ENCODE assay signal across 8 cellular contexts in the genomic region with DNA sequence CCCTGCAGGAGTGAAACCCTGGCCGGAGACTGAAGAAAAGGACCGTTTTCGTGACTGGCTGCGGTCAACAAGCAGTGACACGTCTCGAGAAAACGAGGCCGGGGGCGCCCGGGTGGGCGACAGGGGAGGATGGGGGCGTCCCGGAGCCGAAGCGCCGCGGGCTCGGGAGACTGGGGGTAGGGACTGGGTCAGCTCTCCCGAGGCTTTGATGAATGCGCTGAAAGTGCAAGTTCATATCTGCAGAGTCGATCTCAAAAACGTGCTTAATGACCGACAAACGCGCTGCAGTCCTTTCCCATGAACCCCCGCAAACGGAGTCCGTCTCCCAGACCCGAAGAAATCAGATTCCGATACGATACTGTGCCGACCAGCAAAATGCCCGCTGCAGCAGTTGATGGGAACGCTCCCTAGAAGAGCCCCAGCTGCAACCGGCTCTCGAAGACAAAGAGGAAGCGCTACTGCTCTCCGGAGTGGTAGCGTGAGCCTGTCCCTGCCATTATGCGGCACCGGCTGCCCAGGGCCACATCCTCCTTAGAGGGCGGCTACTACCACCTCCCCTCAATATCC. TPM values are rescaled to one million over a fixed set of nuclear protein-coding genes. Genes with fewer than 3 reads are reported as not detected.
DNase-seq lines count a peak whose midpoint lies in the region; ATAC-seq and TF ChIP-seq lines count a peak whose summit lies in the region.

No MANE protein-coding gene starts in this region.

- intact Hi-C loops in OCI-LY7 (cut with micrococcal nuclease; ENCODE audit: unreplicated experiment) = loop anchor here (1.0 to 5.0 kb wide), 2 partner anchors 84 to 503 kb away; partner anchors contain the start of gene HMGB3
- intact Hi-C loops in activated T-helper 2 cell treated with anti-CD3 and anti-CD28 coated beads, Interferon-gamma antibody, Interleukin-2, Interleukin-4, amounts not matched to agents 10 μg/mL and 5 μg/mL and 100 μg/mL, durations not matched to agents 14 hours and 24 hours and 36 hours (cut with micrococcal nuclease) = loop anchor here (1.0 to 10.0 kb wide), 4 partner anchors 84 to 964 kb away; partner anchors contain the start of genes EOLA2, HMGB3 and VMA21

- H3K9me3 Mint-ChIP-seq in activated T-helper 2 cell treated with anti-CD3 and anti-CD28 coated beads, Interferon-gamma antibody, Interleukin-2, Interleukin-4, amounts not matched to agents 10 μg/mL and 5 μg/mL and 100 μg/mL, durations not matched to agents 14 hours and 24 hours and 36 hours = no peaks in the 10 kb centered on the region
- peaks cover 4% of the 10 kb centered on the region for H3K9me3 Mint-ChIP-seq in neural crest cell

- peak overlapping the region; percentile 97 for H3K4me2 ChIP-seq in OCI-LY7 (ENCODE audit: low read length)

- WGBS in urinary bladder = under 1% methylated on average over 42 of the region's 42 CpGs

- H3K36me3 ChIP-seq in OCI-LY7 (ENCODE audit: insufficient read depth, low read length) = no peaks in the 10 kb centered on the region
- no peaks in the 10 kb centered on the region for H3K36me3 ChIP-seq in urinary bladder (ENCODE audit: insufficient read depth)

- H3K4me1 ChIP-seq in OCI-LY7 (ENCODE audit: insufficient read depth, low read length, poor library complexity, severe bottlenecking) (peaks cover 11% of the 10 kb centered on the region), urinary bladder (ENCODE audit: insufficient read depth) (no peaks in the 10 kb centered on the region)

- peak overlapping the region; percentile 94 for H2AFZ ChIP-seq in OCI-LY7 (ENCODE audit: low read length)

- no TSS peak for BruUV-seq in OCI-LY7 (replicated peaks; lab: Mats Ljungman, UMichigan)

- peak overlapping the region; percentile 42 for H3K27ac Mint-ChIP-seq in activated T-helper 2 cell treated with anti-CD3 and anti-CD28 coated beads, Interferon-gamma antibody, Interleukin-2, Interleukin-4, amounts not matched to agents 10 μg/mL and 5 μg/mL and 100 μg/mL, durations not matched to agents 14 hours and 24 hours and 36 hours
- peak overlapping the region; percentile 96 for H3K27ac Mint-ChIP-seq in neural crest cell (ENCODE audit: unreplicated experiment)

- H3K4me3 Mint-ChIP-seq in activated T-helper 2 cell treated with anti-CD3 and anti-CD28 coated beads, Interferon-gamma antibody, Interleukin-2, Interleukin-4, amounts not matched to agents 10 μg/mL and 5 μg/mL and 100 μg/mL, durations not matched to agents 14 hours and 24 hours and 36 hours (ENCODE audit: low read depth) = peak overlapping the region; percentile 84
- peak overlapping the region; percentile 96 for H3K4me3 Mint-ChIP-seq in neural crest cell

- H3K9me2 ChIP-seq in OCI-LY7 (ENCODE audit: insufficient read depth, low read length) = no peaks in the 10 kb centered on the region

- TF ChIP-seq CTCF in OCI-LY7 (conservative IDR thresholded peaks at IDR 0.05; ENCODE audit: low read length) (no peak), foreskin fibroblast (IDR thresholded peaks at IDR 0.05; ENCODE audit: low read depth, low read length) (no peak), neural crest cell (conservative IDR thresholded peaks at IDR 0.05) (no peak)

- H3K27me3 Mint-ChIP-seq in activated T-helper 2 cell treated with anti-CD3 and anti-CD28 coated beads, Interferon-gamma antibody, Interleukin-2, Interleukin-4, amounts not matched to agents 10 μg/mL and 5 μg/mL and 100 μg/mL, durations not matched to agents 14 hours and 24 hours and 36 hours (ENCODE audit: low read depth) = peaks cover 21% of the 10 kb centered on the region
- peaks cover 6% of the 10 kb centered on the region for H3K27me3 Mint-ChIP-seq in neural crest cell (ENCODE audit: low read depth)

- POLR2A ChIA-PET in OCI-LY7 (lab: Charles Lee) = no interaction called here

- H3K27ac ChIP-seq in OCI-LY7 (ENCODE audit: low read depth, low read length, poor library complexity, severe bottlenecking) (peak overlapping the region; percentile 11), urinary bladder (ENCODE audit: low read depth) (peak overlapping the region; percentile 38)

- CTCF ChIA-PET in OCI-LY7 (lab: Charles Lee; ENCODE audit: unreplicated experiment) = no interaction called here

- no peaks in the 10 kb centered on the region for H3K9me3 ChIP-seq in OCI-LY7 (ENCODE audit: low read length)

- H3K4me3 ChIP-seq in OCI-LY7 (ENCODE audit: low read depth, low read length, poor library complexity, severe bottlenecking) (peak overlapping the region; percentile 88), foreskin fibroblast (ENCODE audit: low read depth in 1 of 2, low read length in 2 of 2) (peak overlapping the region; percentile 66 to 69), urinary bladder (ENCODE audit: low read depth, low read length) (peak overlapping the region; percentile 80)

- ATAC-seq in GM19035 (IDR thresholded peaks at IDR 0.05; ENCODE audit: unreplicated experiment) = peak; percentile 36
- ATAC-seq in HG03354 (IDR thresholded peaks at IDR 0.05; ENCODE audit: poor library complexity, severe bottlenecking, unreplicated experiment) = peak; percentile 31

- H3K79me2 ChIP-seq in OCI-LY7 (ENCODE audit: insufficient read depth, low read depth, low read length) = no peaks in the 10 kb centered on the region

- H3K36me3 Mint-ChIP-seq in activated T-helper 2 cell treated with anti-CD3 and anti-CD28 coated beads, Interferon-gamma antibody, Interleukin-2, Interleukin-4, amounts not matched to agents 10 μg/mL and 5 μg/mL and 100 μg/mL, durations not matched to agents 14 hours and 24 hours and 36 hours (ENCODE audit: low read depth) = no peaks in the 10 kb centered on the region
- no peaks in the 10 kb centered on the region for H3K36me3 Mint-ChIP-seq in neural crest cell (ENCODE audit: low read depth)

- H3K4me1 Mint-ChIP-seq in activated T-helper 2 cell treated with anti-CD3 and anti-CD28 coated beads, Interferon-gamma antibody, Interleukin-2, Interleukin-4, amounts not matched to agents 10 μg/mL and 5 μg/mL and 100 μg/mL, durations not matched to agents 14 hours and 24 hours and 36 hours (ENCODE audit: low read depth) = peaks cover 3% of the 10 kb centered on the region
- peaks cover 7% of the 10 kb centered on the region for H3K4me1 Mint-ChIP-seq in neural crest cell

- H4K20me1 ChIP-seq in OCI-LY7 (ENCODE audit: insufficient read depth, low read length) = no peaks in the 10 kb centered on the region

- DNase-seq in AG08396 (ENCODE audit: low spot score) (peak; percentile 12), OCI-LY7 (ENCODE audit: low spot score) (peak; percentile 71), foreskin fibroblast (peak; percentile 23 to 53), neural crest cell (ENCODE audit: low read depth, low spot score) (peak; percentile 5)
- DNase-seq in activated T-helper 2 cell treated with anti-CD3 and anti-CD28 coated beads, Interferon-gamma antibody, Interleukin-2, Interleukin-4, amounts not matched to agents 10 μg/mL and 5 μg/mL and 100 μg/mL, durations not matched to agents 14 hours and 24 hours and 36 hours (ENCODE audit: low spot score) = peak; percentile 11

RNA-seq across cellular contexts. Expression of gene CD99L2, which starts 0.8 kb away (rescaled TPM):
- total RNA-seq in OCI-LY7 (2014; rRNA removed; shearing (Covaris generic)) = 5.6 and 5.9 TPM in 2 replicates
- total RNA-seq in OCI-LY7 (2022) (12.3 and 13.8 TPM in 2 replicates), neural crest cell (38.2 and 40.1 TPM in 2 replicates), urinary bladder (24.8 TPM)
- total RNA-seq in activated T-helper 2 cell treated with anti-CD3 and anti-CD28 coated beads, Interferon-gamma antibody, Interleukin-2, Interleukin-4, amounts not matched to agents 10 μg/mL and 5 μg/mL and 100 μg/mL, durations not matched to agents 14 hours and 24 hours and 36 hours = 9.8 and 12.0 TPM in 2 replicates
- 54.4 TPM for polyA plus RNA-seq in urinary bladder

Comparison
In these comparisons a context has a peak if more than half of its experiments do, and no peak if none do; other contexts are left out.
1. Peak in every context shown above with its lines: DNase-seq, ATAC-seq, H3K4me3 ChIP-seq and H3K27ac ChIP-seq.
2. DNase-seq: peak in every context shown above with its lines; median percentile 71 in OCI-LY7; 38 in foreskin fibroblast; 12 in AG08396; 11 in activated T-helper 2 cell treated with anti-CD3 and anti-CD28 coated beads, Interferon-gamma antibody, Interleukin-2, Interleukin-4, amounts not matched to agents 10 μg/mL and 5 μg/mL and 100 μg/mL, durations not matched to agents 14 hours and 24 hours and 36 hours; 5 in neural crest cell.